In the genomic region with DNA sequence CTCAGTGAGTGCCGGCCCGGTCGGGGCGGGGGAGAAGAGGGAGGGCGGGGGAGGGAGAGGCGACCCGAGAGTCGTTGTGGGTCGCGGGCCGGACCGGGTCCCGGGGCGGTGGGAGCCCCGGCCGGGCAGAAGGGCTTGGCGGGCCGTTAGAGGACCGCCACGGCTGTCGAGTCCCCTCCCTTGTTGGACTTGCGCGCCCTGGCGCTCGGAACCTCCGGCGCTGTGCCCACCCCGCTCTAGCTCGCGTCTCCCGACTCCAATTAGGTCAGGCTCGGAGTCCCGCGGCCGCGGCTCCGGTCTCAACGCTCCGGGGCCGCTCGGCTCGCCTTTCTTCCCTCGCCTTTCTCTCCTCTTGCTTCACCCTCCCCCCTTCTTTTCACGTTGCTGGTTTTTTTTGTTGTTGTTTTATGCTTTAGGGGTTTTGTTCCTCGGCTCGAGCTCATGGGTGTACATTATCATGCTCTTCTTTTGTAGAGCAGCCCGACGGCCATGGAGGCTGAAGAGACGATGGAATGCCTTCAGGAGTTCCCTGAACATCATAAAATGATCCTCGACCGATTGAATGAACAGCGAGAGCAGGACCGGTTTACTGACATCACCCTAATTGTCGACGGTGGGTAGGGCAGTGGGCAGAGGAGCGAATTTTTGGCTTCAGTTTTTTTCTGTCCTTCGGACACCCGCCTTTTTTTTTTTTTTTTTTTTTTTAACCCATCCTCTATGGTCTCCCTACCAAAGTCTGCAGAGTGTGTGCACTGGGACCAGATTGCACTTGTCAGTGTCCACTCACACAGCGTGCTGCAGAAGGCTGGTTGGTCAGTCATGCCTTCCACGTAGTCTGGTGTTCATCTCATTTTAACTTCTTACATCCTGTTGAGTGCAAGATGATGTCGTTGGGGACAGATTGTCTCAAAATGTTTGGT, we compare ENCODE assay signal across 1 cellular context.
A peak's percentile ranks its signal among the peaks of the same experiment; 100 is the strongest.
TF ChIP-seq lines count a peak whose summit lies in the region.

No MANE protein-coding gene starts in this region.

TF ChIP-seq in HepG2, 621 proteins besides CTCF, POLR2A, EP300 and RAD21 (continued from another document and continues in another):
- TF ChIP-seq, protein P1, sequence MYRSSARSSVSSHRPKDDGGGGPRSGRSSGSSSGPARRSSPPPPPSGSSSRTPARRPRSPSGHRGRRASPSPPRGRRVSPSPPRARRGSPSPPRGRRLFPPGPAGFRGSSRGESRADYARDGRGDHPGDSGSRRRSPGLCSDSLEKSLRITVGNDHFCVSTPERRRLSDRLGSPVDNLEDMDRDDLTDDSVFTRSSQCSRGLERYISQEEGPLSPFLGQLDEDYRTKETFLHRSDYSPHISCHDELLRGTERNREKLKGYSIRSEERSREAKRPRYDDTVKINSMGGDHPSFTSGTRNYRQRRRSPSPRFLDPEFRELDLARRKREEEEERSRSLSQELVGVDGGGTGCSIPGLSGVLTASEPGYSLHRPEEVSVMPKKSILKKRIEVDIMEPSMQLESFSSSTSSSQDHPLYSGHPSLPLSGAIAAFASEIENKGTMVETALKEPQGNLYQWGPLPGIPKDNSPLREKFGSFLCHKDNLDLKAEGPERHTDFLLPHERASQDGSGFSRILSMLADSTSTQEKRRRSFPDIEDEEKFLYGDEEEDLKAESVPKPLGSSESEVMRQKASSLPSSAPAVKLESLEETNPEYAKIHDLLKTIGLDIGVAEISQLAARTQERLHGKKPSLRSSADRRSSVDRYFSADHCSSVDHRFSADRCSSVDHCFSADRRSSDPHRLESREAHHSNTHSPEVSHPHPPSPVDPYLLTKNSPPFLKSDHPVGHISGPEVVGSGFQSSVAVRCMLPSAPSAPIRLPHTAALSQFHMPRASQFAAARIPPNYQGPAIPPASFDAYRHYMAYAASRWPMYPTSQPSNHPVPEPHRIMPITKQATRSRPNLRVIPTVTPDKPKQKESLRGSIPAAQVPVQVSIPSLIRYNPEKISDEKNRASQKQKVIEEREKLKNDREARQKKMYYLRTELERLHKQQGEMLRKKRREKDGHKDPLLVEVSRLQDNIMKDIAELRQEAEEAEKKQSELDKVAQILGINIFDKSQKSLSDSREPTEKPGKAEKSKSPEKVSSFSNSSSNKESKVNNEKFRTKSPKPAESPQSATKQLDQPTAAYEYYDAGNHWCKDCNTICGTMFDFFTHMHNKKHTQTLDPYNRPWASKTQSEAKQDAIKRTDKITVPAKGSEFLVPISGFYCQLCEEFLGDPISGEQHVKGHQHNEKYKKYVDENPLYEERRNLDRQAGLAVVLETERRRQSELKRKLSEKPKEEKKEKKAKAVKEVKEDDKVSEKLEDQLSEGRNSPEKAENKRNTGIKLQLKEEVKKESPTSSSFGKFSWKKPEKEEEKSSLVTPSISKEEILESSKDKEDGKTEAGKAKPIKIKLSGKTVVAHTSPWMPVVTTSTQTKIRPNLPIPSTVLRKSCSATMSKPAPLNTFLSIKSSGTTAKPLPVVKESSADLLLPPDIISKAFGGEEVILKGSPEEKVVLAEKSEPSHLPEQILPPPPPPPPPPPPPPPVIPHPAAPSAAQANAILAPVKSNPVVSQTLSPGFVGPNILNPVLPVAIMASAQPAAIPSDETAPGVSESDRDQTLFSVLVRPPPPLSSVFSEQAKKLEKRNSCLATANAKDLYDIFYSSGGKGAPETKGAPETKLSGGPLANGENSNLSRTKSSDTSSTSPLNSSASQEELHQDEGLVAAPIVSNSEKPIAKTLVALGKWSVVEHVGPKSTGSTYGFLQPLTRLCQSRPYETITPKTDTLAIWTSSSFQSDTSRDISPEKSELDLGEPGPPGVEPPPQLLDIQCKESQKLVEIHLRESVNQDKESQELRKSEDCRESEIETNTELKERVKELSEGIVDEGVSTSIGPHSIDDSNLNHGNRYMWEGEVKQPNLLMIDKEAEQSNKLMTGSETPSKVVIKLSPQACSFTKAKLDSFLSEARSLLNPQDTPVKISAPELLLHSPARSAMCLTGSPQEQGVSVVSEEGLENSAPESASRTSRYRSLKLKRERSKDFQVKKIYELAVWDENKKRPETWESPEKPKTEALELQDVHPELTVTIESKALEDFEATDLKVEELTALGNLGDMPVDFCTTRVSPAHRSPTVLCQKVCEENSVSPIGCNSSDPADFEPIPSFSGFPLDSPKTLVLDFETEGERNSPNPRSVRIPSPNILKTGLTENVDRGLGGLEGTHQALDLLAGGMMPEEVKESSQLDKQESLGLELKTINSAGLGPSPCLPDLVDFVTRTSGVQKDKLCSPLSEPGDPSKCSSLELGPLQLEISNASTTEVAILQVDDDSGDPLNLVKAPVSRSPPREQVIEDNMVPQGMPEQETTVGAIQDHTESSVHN (CRISPR knock-in tag; IDR thresholded peaks at IDR 0.05) = no peak
- TF ChIP-seq ZNF205 (CRISPR knock-in tag; IDR thresholded peaks at IDR 0.05) (no peak), SIN3B (IDR thresholded peaks at IDR 0.05; ENCODE audit: low read length) (no peak), ZNF766 (CRISPR knock-in tag; IDR thresholded peaks at IDR 0.05; ENCODE audit: borderline replicate concordance) (no peak), SP140L (CRISPR knock-in tag; IDR thresholded peaks at IDR 0.05; ENCODE audit: borderline replicate concordance) (no peak), KMT2A (CRISPR knock-in tag; IDR thresholded peaks at IDR 0.05) (peak; percentile 94), KLF6 (CRISPR knock-in tag; IDR thresholded peaks at IDR 0.05) (no peak), THYN1 (CRISPR knock-in tag; IDR thresholded peaks at IDR 0.05; ENCODE audit: borderline replicate concordance, low read depth) (no peak), SRSF1 (optimal IDR thresholded peaks at IDR 0.05; ENCODE audit: low read depth, low read length) (no peak), ZNF207 (IDR thresholded peaks at IDR 0.05; ENCODE audit: borderline replicate concordance) (no peak), MBD4 (IDR thresholded peaks at IDR 0.05; ENCODE audit: borderline replicate concordance, low read length) (no peak), HOXA5 (CRISPR knock-in tag; IDR thresholded peaks at IDR 0.05) (0 out of 2 replicates have a peak, but pooled peaks have one; percentile 21), TOE1 (CRISPR knock-in tag; IDR thresholded peaks at IDR 0.05) (no peak), PAWR (CRISPR knock-in tag; IDR thresholded peaks at IDR 0.05; ENCODE audit: borderline replicate concordance) (no peak), ZSCAN21 (CRISPR knock-in tag; IDR thresholded peaks at IDR 0.05; ENCODE audit: borderline replicate concordance) (no peak), ZNF383 (CRISPR knock-in tag; IDR thresholded peaks at IDR 0.05; ENCODE audit: borderline replicate concordance) (no peak), ASH2L (IDR thresholded peaks at IDR 0.05; ENCODE audit: insufficient read length, low read depth, low read length) (peak; percentile 55), SP4 (CRISPR knock-in tag; IDR thresholded peaks at IDR 0.05) (no peak), ZBTB20 (CRISPR knock-in tag; IDR thresholded peaks at IDR 0.05; ENCODE audit: borderline replicate concordance, low read depth) (0 out of 2 replicates have a peak, but pooled peaks have one; percentile 37), SMYD3 (CRISPR knock-in tag; IDR thresholded peaks at IDR 0.05) (no peak), ZNF713 (CRISPR knock-in tag; IDR thresholded peaks at IDR 0.05) (no peak)
- TF ChIP-seq, protein P2, sequence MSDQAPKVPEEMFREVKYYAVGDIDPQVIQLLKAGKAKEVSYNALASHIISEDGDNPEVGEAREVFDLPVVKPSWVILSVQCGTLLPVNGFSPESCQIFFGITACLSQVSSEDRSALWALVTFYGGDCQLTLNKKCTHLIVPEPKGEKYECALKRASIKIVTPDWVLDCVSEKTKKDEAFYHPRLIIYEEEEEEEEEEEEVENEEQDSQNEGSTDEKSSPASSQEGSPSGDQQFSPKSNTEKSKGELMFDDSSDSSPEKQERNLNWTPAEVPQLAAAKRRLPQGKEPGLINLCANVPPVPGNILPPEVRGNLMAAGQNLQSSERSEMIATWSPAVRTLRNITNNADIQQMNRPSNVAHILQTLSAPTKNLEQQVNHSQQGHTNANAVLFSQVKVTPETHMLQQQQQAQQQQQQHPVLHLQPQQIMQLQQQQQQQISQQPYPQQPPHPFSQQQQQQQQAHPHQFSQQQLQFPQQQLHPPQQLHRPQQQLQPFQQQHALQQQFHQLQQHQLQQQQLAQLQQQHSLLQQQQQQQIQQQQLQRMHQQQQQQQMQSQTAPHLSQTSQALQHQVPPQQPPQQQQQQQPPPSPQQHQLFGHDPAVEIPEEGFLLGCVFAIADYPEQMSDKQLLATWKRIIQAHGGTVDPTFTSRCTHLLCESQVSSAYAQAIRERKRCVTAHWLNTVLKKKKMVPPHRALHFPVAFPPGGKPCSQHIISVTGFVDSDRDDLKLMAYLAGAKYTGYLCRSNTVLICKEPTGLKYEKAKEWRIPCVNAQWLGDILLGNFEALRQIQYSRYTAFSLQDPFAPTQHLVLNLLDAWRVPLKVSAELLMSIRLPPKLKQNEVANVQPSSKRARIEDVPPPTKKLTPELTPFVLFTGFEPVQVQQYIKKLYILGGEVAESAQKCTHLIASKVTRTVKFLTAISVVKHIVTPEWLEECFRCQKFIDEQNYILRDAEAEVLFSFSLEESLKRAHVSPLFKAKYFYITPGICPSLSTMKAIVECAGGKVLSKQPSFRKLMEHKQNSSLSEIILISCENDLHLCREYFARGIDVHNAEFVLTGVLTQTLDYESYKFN (CRISPR knock-in tag; conservative IDR thresholded peaks at IDR 0.05) = no peak
- TF ChIP-seq, protein P3, sequence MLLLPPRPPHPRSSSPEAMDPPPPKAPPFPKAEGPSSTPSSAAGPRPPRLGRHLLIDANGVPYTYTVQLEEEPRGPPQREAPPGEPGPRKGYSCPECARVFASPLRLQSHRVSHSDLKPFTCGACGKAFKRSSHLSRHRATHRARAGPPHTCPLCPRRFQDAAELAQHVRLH (CRISPR knock-in tag; IDR thresholded peaks at IDR 0.05; ENCODE audit: borderline replicate concordance, low read depth) = no peak
- TF ChIP-seq, protein P4, sequence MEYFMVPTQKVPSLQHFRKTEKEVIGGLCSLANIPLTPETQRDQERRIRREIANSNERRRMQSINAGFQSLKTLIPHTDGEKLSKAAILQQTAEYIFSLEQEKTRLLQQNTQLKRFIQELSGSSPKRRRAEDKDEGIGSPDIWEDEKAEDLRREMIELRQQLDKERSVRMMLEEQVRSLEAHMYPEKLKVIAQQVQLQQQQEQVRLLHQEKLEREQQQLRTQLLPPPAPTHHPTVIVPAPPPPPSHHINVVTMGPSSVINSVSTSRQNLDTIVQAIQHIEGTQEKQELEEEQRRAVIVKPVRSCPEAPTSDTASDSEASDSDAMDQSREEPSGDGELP (IDR thresholded peaks at IDR 0.05; ENCODE audit: borderline replicate concordance, low read depth) = no peak
- TF ChIP-seq, protein P5, sequence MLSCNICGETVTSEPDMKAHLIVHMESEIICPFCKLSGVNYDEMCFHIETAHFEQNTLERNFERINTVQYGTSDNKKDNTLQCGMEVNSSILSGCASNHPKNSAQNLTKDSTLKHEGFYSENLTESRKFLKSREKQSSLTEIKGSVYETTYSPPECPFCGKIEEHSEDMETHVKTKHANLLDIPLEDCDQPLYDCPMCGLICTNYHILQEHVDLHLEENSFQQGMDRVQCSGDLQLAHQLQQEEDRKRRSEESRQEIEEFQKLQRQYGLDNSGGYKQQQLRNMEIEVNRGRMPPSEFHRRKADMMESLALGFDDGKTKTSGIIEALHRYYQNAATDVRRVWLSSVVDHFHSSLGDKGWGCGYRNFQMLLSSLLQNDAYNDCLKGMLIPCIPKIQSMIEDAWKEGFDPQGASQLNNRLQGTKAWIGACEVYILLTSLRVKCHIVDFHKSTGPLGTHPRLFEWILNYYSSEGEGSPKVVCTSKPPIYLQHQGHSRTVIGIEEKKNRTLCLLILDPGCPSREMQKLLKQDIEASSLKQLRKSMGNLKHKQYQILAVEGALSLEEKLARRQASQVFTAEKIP (CRISPR knock-in tag; IDR thresholded peaks at IDR 0.05; ENCODE audit: borderline replicate concordance) = no peak
- TF ChIP-seq, protein P6, sequence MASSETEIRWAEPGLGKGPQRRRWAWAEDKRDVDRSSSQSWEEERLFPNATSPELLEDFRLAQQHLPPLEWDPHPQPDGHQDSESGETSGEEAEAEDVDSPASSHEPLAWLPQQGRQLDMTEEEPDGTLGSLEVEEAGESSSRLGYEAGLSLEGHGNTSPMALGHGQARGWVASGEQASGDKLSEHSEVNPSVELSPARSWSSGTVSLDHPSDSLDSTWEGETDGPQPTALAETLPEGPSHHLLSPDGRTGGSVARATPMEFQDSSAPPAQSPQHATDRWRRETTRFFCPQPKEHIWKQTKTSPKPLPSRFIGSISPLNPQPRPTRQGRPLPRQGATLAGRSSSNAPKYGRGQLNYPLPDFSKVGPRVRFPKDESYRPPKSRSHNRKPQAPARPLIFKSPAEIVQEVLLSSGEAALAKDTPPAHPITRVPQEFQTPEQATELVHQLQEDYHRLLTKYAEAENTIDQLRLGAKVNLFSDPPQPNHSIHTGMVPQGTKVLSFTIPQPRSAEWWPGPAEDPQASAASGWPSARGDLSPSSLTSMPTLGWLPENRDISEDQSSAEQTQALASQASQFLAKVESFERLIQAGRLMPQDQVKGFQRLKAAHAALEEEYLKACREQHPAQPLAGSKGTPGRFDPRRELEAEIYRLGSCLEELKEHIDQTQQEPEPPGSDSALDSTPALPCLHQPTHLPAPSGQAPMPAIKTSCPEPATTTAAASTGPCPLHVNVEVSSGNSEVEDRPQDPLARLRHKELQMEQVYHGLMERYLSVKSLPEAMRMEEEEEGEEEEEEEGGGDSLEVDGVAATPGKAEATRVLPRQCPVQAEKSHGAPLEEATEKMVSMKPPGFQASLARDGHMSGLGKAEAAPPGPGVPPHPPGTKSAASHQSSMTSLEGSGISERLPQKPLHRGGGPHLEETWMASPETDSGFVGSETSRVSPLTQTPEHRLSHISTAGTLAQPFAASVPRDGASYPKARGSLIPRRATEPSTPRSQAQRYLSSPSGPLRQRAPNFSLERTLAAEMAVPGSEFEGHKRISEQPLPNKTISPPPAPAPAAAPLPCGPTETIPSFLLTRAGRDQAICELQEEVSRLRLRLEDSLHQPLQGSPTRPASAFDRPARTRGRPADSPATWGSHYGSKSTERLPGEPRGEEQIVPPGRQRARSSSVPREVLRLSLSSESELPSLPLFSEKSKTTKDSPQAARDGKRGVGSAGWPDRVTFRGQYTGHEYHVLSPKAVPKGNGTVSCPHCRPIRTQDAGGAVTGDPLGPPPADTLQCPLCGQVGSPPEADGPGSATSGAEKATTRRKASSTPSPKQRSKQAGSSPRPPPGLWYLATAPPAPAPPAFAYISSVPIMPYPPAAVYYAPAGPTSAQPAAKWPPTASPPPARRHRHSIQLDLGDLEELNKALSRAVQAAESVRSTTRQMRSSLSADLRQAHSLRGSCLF (CRISPR knock-in tag; IDR thresholded peaks at IDR 0.05; ENCODE audit: borderline replicate concordance) = no peak
- TF ChIP-seq, protein P7, sequence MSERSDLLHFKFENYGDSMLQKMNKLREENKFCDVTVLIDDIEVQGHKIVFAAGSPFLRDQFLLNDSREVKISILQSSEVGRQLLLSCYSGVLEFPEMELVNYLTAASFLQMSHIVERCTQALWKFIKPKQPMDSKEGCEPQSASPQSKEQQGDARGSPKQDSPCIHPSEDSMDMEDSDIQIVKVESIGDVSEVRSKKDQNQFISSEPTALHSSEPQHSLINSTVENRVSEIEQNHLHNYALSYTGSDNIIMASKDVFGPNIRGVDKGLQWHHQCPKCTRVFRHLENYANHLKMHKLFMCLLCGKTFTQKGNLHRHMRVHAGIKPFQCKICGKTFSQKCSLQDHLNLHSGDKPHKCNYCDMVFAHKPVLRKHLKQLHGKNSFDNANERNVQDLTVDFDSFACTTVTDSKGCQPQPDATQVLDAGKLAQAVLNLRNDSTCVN (CRISPR knock-in tag; IDR thresholded peaks at IDR 0.05; ENCODE audit: borderline replicate concordance) = 0 out of 2 replicates have a peak, but pooled peaks have one; percentile 26
